7 cellular contexts compared by ENCODE assay signal in the genomic region with DNA sequence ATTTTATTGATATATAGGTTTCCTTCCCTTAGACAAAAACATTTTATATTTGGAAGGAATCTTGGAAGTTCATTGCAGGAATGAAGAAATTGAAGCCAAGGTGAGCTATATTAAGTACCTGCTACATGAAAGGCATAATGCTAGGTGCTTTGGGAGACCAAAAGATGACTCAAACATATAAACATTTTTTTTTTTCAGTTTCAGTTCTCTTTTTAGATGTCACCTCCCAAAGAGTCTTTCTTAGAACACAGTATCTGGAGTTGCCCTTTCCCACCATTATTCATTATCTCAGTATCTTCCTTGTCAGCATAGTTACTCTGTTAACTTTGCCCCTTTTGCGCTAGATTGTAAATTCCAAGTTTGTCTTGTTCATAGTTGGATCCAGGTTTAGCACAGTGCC.
DNase-seq lines count a peak whose midpoint lies in the region; ATAC-seq, FAIRE-seq and TF ChIP-seq lines count a peak whose summit lies in the region.

No MANE protein-coding gene starts in this region.

- H3K9ac ChIP-seq in OCI-LY3 (ENCODE audit: low read length): peak overlapping the region; percentile 70

- H4K20me1 ChIP-seq in OCI-LY3 (ENCODE audit: insufficient read depth, low read length): no peaks in the 10 kb centered on the region

- FAIRE-seq in GM19239 (lab: Jason Lieb, UNC): peak; percentile 76

- H3K79me2 ChIP-seq in OCI-LY3 (ENCODE audit: low read length): peaks cover 26% of the 10 kb centered on the region

- H3K4me3 ChIP-seq in OCI-LY3 (ENCODE audit: low read length): peak overlapping the region; percentile 99
- H3K4me3 ChIP-seq in epithelial cell of esophagus (ENCODE audit: low read length): peak overlapping the region; percentile 93
- peak overlapping the region; percentile 79 for H3K4me3 ChIP-seq in skeletal muscle cell (ENCODE audit: low read depth, low read length)

- H3K27me3 ChIP-seq in OCI-LY3 (ENCODE audit: low read depth, low read length): no peaks in the 10 kb centered on the region

- peak; percentile 30 for DNase-seq in GM19239 (ENCODE audit: insufficient read length, low spot score)
- DNase-seq in epithelial cell of esophagus (ENCODE audit: low read depth): no peak
- no peak for DNase-seq in skeletal muscle cell (ENCODE audit: low read depth)
- no peak for DNase-seq in NCI-H1930 (lab: John Stamatoyannopoulos, UW)

- no peak for TF ChIP-seq CTCF in OCI-LY3 (IDR thresholded peaks at IDR 0.05; ENCODE audit: low read depth, low read length)
- no peak for TF ChIP-seq CTCF in epithelial cell of esophagus (IDR thresholded peaks at IDR 0.05; ENCODE audit: insufficient read depth, low read depth, low read length, missing control alignments)

- no peaks in the 10 kb centered on the region for H3K36me3 ChIP-seq in OCI-LY3 (replicated peaks; ENCODE audit: low read depth, low read length)

- H3K27ac ChIP-seq in OCI-LY3 (ENCODE audit: low read length): peak overlapping the region; percentile 46

- H3K9me3 ChIP-seq in OCI-LY3 (ENCODE audit: insufficient read depth, low read length): no peaks in the 10 kb centered on the region

- ATAC-seq in HG02852 (IDR thresholded peaks at IDR 0.05; ENCODE audit: unreplicated experiment) (no peak), HG03196 (IDR thresholded peaks at IDR 0.05; ENCODE audit: unreplicated experiment) (no peak)

- no peak overlapping the region for H2AFZ ChIP-seq in OCI-LY3 (ENCODE audit: low read depth, low read length)

- peak overlapping the region; percentile 99 for H3K4me2 ChIP-seq in OCI-LY3 (ENCODE audit: low read length)

- H3K4me1 ChIP-seq in OCI-LY3 (ENCODE audit: low read length): peaks cover 30% of the 10 kb centered on the region
